20 cellular contexts compared by ENCODE assay signal in genomic region chr5:56305551-56305950, GRCh38.
"Had no signal": no experiment of that assay in that cellular context is flagged by ENCODE, and none has a peak within 500 bp of the region (broad histone marks: within the 10 kb centered on the region; RNA-seq: fewer than 3 reads in every experiment).

No MANE protein-coding gene starts in this region.

- H3K27ac Mint-ChIP-seq: activated CD4-positive, alpha-beta T cell treated with anti-CD3 and anti-CD28 coated beads for 36 hours; activated naive CD8-positive, alpha-beta T cell treated with anti-CD3 and anti-CD28 coated beads for 36 hours; activated T-helper 1 cell treated with anti-CD3 and anti-CD28 coated beads, Interleukin-12 subunit alpha, Interleukin-12 subunit beta, Interleukin-2, Interleukin-4 antibody, amounts not matched to agents 30 ng/mL and 10 ng/mL and 1 ng/mL, durations not matched to agents 14 hours and 24 hours and 36 hours; stimulated activated naive B cell treated with anti-CD40 and anti-IgM and Interleukin-4, amounts not matched to agents 10 μg/mL and 1 μg/mL and 100 μg/mL, for 72 hours; WTC11 had no signal

- DNase-seq: activated CD4-positive, alpha-beta T cell treated with anti-CD3 and anti-CD28 coated beads for 36 hours; activated CD4-positive, alpha-beta T cell treated with anti-CD3 and anti-CD28 coated beads, Interleukin-2, amount 50 U/mL, for 48 hours; activated naive CD4-positive, alpha-beta T cell; activated naive CD8-positive, alpha-beta T cell treated with anti-CD3 and anti-CD28 coated beads for 36 hours; activated T-cell treated with anti-CD3 and anti-CD28 coated beads for 4 hours; amygdala; dermis blood vessel endothelial cell; effector memory CD4-positive, alpha-beta T cell; esophagus squamous epithelium; foreskin keratinocyte; hippocampal formation; lower lobe of right lung; midbrain; posterior cingulate gyrus; sigmoid colon; stimulated activated naive B cell treated with anti-CD40 and anti-IgM and Interleukin-4, amounts not matched to agents 10 μg/mL and 1 μg/mL and 100 μg/mL, for 72 hours; thyroid gland had no signal

- H3K4me1 ChIP-seq: foreskin keratinocyte, lower lobe of right lung, thyroid gland had no signal

- ATAC-seq: activated CD4-positive, alpha-beta T cell treated with anti-CD3 and anti-CD28 coated beads for 36 hours; foreskin keratinocyte; lower lobe of right lung; stimulated activated naive B cell treated with anti-CD40 and anti-IgM and Interleukin-4, amounts not matched to agents 10 μg/mL and 1 μg/mL and 100 μg/mL, for 72 hours; WTC11 had no signal

- H3K4me3 ChIP-seq: esophagus squamous epithelium, lower lobe of right lung, sigmoid colon, thyroid gland had no signal

- H3K4me1 Mint-ChIP-seq: activated CD4-positive, alpha-beta T cell treated with anti-CD3 and anti-CD28 coated beads for 36 hours; activated naive CD8-positive, alpha-beta T cell treated with anti-CD3 and anti-CD28 coated beads for 36 hours; WTC11 had no signal

- H3K27me3 Mint-ChIP-seq: activated naive CD8-positive, alpha-beta T cell treated with anti-CD3 and anti-CD28 coated beads for 36 hours; stimulated activated naive B cell treated with anti-CD40 and anti-IgM and Interleukin-4, amounts not matched to agents 10 μg/mL and 1 μg/mL and 100 μg/mL, for 72 hours had no signal

- H3K27me3 ChIP-seq: esophagus squamous epithelium, foreskin keratinocyte, sigmoid colon, thyroid gland had no signal

- H3K4me3 Mint-ChIP-seq: activated CD4-positive, alpha-beta T cell treated with anti-CD3 and anti-CD28 coated beads for 36 hours; activated naive CD8-positive, alpha-beta T cell treated with anti-CD3 and anti-CD28 coated beads for 36 hours; activated T-helper 1 cell treated with anti-CD3 and anti-CD28 coated beads, Interleukin-12 subunit alpha, Interleukin-12 subunit beta, Interleukin-2, Interleukin-4 antibody, amounts not matched to agents 30 ng/mL and 10 ng/mL and 1 ng/mL, durations not matched to agents 14 hours and 24 hours and 36 hours; nephron; stimulated activated naive B cell treated with anti-CD40 and anti-IgM and Interleukin-4, amounts not matched to agents 10 μg/mL and 1 μg/mL and 100 μg/mL, for 72 hours; WTC11 had no signal

- H3K9me3 ChIP-seq: thyroid gland had no signal

- H3K27ac ChIP-seq: esophagus squamous epithelium, foreskin keratinocyte, lower lobe of right lung, sigmoid colon, thyroid gland had no signal

- H3K36me3 ChIP-seq: esophagus squamous epithelium, lower lobe of right lung, sigmoid colon, thyroid gland had no signal
